Comparison of ENCODE assay signal across 8 cellular contexts in genomic region chr17:50547035-50547735, GRCh38. TPM values are rescaled to one million over a fixed set of nuclear protein-coding genes. Genes with fewer than 3 reads are reported as not detected.
A peak's percentile ranks its signal among the peaks of the same experiment; 100 is the strongest.
DNase-seq lines count a peak whose midpoint lies in the region; ATAC-seq and TF ChIP-seq lines count a peak whose summit lies in the region.

Gene SPATA20 (plus strand): TSS chr17:50547174. CDS start chr17:50547209, 35 bp downstream.

- peaks cover 12% of the 10 kb centered on the region for H3K27me3 Mint-ChIP-seq in activated naive CD8-positive, alpha-beta T cell treated with anti-CD3 and anti-CD28 coated beads, Interleukin-2, amount 50 U/mL, for 24 hours
- no peaks in the 10 kb centered on the region for H3K27me3 Mint-ChIP-seq in type B pancreatic cell

- peaks cover 9% of the 10 kb centered on the region for H3K4me1 Mint-ChIP-seq in activated naive CD8-positive, alpha-beta T cell treated with anti-CD3 and anti-CD28 coated beads, Interleukin-2, amount 50 U/mL, for 24 hours
- H3K4me1 Mint-ChIP-seq in type B pancreatic cell (ENCODE audit: unreplicated experiment): peaks cover 28% of the 10 kb centered on the region

- H3K4me3 ChIP-seq in GM06990 (replicated peaks; ENCODE audit: low read depth, low read length): peak within 1 kb of the TSS; percentile 85

- peak within 1 kb of the TSS; percentile 59 for H3K27ac Mint-ChIP-seq in activated naive CD8-positive, alpha-beta T cell treated with anti-CD3 and anti-CD28 coated beads, Interleukin-2, amount 50 U/mL, for 24 hours
- peak within 1 kb of the TSS; percentile 50 for H3K27ac Mint-ChIP-seq in type B pancreatic cell

- intact Hi-C loops in cardiac septum (cut with DNase I): loop anchor here (2.0 to 10.0 kb wide), 4 partner anchors 66 to 408 kb away; no protein-coding TSS in a partner anchor
- intact Hi-C loops in posterior cingulate gyrus (cut with DNase I): loop anchor here (2.0 to 10.0 kb wide), 3 partner anchors 80 to 238 kb away; no protein-coding TSS in a partner anchor

- CTCF ChIA-PET in HEK293T (lab: Yijun Ruan, JAX): interaction anchor here (1.1 to 5.7 kb wide), 3 partner anchors 81 to 185 kb away, joined by 3 to 91 read pairs (median 5); no protein-coding TSS in a partner anchor

- no peaks in the 10 kb centered on the region for H3K27me3 ChIP-seq in GM06990 (replicated peaks; ENCODE audit: control insufficient read depth, insufficient read depth, low read length)

- H3K36me3 ChIP-seq in GM06990 (ENCODE audit: control insufficient read depth, insufficient read depth, low read length): peaks cover 11% of the 10 kb centered on the region

- POLR2A ChIA-PET in HEK293T (lab: Yijun Ruan, JAX): interaction anchor here (1.7 kb wide), 1 partner anchor 79 kb away, joined by 5 read pairs; no protein-coding TSS in a partner anchor

- H3K9me3 Mint-ChIP-seq in activated naive CD8-positive, alpha-beta T cell treated with anti-CD3 and anti-CD28 coated beads, Interleukin-2, amount 50 U/mL, for 24 hours: no peaks in the 10 kb centered on the region
- H3K9me3 Mint-ChIP-seq in type B pancreatic cell: no peaks in the 10 kb centered on the region

- no peaks in the 10 kb centered on the region for H3K36me3 Mint-ChIP-seq in activated naive CD8-positive, alpha-beta T cell treated with anti-CD3 and anti-CD28 coated beads, Interleukin-2, amount 50 U/mL, for 24 hours (ENCODE audit: low read depth)
- no peaks in the 10 kb centered on the region for H3K36me3 Mint-ChIP-seq in type B pancreatic cell

- DNase-seq in GM06990 (ENCODE audit: extremely low read depth, insufficient read length): peak; percentile 92
- DNase-seq in HEK293T (ENCODE audit: extremely low spot score): peak; percentile 90
- DNase-seq in NCI-H1048 (lab: John Stamatoyannopoulos, UW): peak; percentile 81
- peak; percentile 88 for DNase-seq in SW480 (ENCODE audit: low spot score)
- peak; percentile 87 for DNase-seq in activated naive CD8-positive, alpha-beta T cell treated with anti-CD3 and anti-CD28 coated beads, Interleukin-2, amount 50 U/mL, for 24 hours
- peak; percentile 94 for DNase-seq in cardiac septum (ENCODE audit: low spot score)
- DNase-seq in posterior cingulate gyrus: peak; percentile 77 to 98 (median 88)
- DNase-seq in type B pancreatic cell (ENCODE audit: extremely low spot score, unreplicated experiment): peak; percentile 91

- peak; percentile 99 for TF ChIP-seq CTCF in GM06990 (IDR thresholded peaks at IDR 0.05; ENCODE audit: insufficient read depth, low read length, poor library complexity, severe bottlenecking)
- TF ChIP-seq CTCF in type B pancreatic cell (conservative IDR thresholded peaks at IDR 0.05): peak; percentile 97

- peak; percentile 95 for ATAC-seq in activated naive CD8-positive, alpha-beta T cell treated with anti-CD3 and anti-CD28 coated beads, Interleukin-2, amount 50 U/mL, for 24 hours

- peak within 1 kb of the TSS; percentile 76 for H3K4me3 Mint-ChIP-seq in activated naive CD8-positive, alpha-beta T cell treated with anti-CD3 and anti-CD28 coated beads, Interleukin-2, amount 50 U/mL, for 24 hours
- H3K4me3 Mint-ChIP-seq in type B pancreatic cell: peak within 1 kb of the TSS; percentile 86

TF ChIP-seq in HEK293T, 16 proteins besides CTCF, POLR2A, EP300 and RAD21:
- no peak for TF ChIP-seq BHLHE40 (IDR thresholded peaks at IDR 0.05; ENCODE audit: borderline replicate concordance)
- no peak for TF ChIP-seq LEF1 (IDR thresholded peaks at IDR 0.05; ENCODE audit: borderline replicate concordance)
- TF ChIP-seq SUZ12 (IDR thresholded peaks at IDR 0.05): no peak
- TF ChIP-seq PKNOX1 (IDR thresholded peaks at IDR 0.05): no peak
- no peak for TF ChIP-seq HDGF (IDR thresholded peaks at IDR 0.05; ENCODE audit: borderline replicate concordance)
- no peak for TF ChIP-seq TARDBP (IDR thresholded peaks at IDR 0.05)
- no peak for TF ChIP-seq ZNF384 (IDR thresholded peaks at IDR 0.05)

RNA-seq across cellular contexts. Expression of gene SPATA20, which starts in this region (rescaled TPM):
- total RNA-seq in cardiac septum: 51.9 TPM
- 40.3 and 51.3 TPM in 2 replicates for total RNA-seq in type B pancreatic cell (ENCODE audit: low replicate concordance)

Comparison
In these comparisons a context has a peak if more than half of its experiments do, and no peak if none do; other contexts are left out.
1. Peak in every context shown above with its lines: DNase-seq, ATAC-seq and H3K4me3 ChIP-seq.